27 cellular contexts compared by ENCODE assay signal in the genomic region with DNA sequence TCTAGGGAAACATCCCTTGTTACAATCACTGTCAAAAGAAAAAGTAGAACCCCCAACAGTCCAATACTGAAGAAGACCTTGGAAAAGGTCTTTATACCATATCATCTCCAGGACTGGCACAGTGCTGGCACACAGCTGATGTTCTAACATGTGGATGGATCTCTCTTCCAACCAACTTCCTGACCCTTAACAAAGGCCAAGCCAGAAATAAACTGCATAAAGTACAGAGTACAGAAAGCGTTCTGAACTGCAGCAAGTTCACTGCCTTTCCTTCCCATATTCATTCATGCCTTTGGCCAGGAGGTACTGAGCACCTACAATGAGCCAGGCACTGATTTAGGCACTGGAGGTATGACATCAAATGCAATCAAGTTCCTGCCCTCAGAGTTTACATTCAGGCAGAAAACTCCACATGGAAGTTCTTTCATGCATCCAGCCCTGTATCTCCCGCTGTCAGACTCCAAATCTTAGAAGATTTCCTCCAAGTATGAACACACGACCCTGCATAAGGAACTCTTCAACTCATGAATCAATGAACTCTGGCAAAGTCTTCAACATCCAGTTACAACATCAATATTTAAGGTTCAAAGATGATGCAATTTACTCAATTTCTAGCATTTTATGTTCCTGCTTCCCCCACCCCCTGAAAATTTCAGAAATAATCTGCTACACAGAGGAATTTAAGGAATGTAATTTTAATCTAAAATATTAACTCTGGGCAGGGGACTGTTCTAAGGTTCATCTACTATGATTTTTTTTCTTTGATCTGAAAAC. TPM values are rescaled to one million over a fixed set of nuclear protein-coding genes. Genes with fewer than 3 reads are reported as not detected.
DNase-seq lines count a peak whose midpoint lies in the region; ATAC-seq and TF ChIP-seq lines count a peak whose summit lies in the region.
"Had no signal": no experiment of that assay in that cellular context is flagged by ENCODE, and none has a peak within 500 bp of the region (broad histone marks: within the 10 kb centered on the region; RNA-seq: fewer than 3 reads in every experiment).

No MANE protein-coding gene starts in this region.

- H3K9ac ChIP-seq in adipocyte (ENCODE audit: low read length) (no peak overlapping the region), liver (ENCODE audit: low read depth in 1 of 2, low read length in 2 of 2) (no peak overlapping the region), skeletal muscle tissue (ENCODE audit: low read depth in 1 of 3, low read length in 3 of 3) (peak overlapping the region in 1 of 3 donors; percentile 63)
- H3K9ac ChIP-seq: BLaER1 treated with 17β-estradiol and CSF1 and Interleukin-3, amounts not matched to agents 10 nM and 100 nM; GM23248 had no signal

- peak; percentile 25 to 38 for TF ChIP-seq RAD21 in liver (IDR thresholded peaks at IDR 0.05)

- H3K9me3 ChIP-seq in adipocyte (ENCODE audit: control insufficient read depth, low read length) = no peaks in the 10 kb centered on the region
- H3K9me3 ChIP-seq in liver (ENCODE audit: control insufficient read depth in 4 of 4, low read length in 3 of 4) = no peaks in the 10 kb centered on the region
- no peaks in the 10 kb centered on the region for H3K9me3 ChIP-seq in skeletal muscle tissue (ENCODE audit: control insufficient read depth in 3 of 3, low read length in 3 of 3)

- H3K4me3 ChIP-seq in adipocyte (ENCODE audit: low read length) = peak overlapping the region; percentile 2
- no peak overlapping the region for H3K4me3 ChIP-seq in fibroblast of the aortic adventitia (ENCODE audit: low read depth, low read length)
- no peak overlapping the region for H3K4me3 ChIP-seq in liver (ENCODE audit: low read depth in 1 of 3, low read length in 3 of 3)
- peak overlapping the region in 2 of 3 donors; percentile 13 to 26 for H3K4me3 ChIP-seq in skeletal muscle tissue (ENCODE audit: low read length in 3 of 3)
- H3K4me3 ChIP-seq: BLaER1 treated with 17β-estradiol and CSF1 and Interleukin-3, amounts not matched to agents 10 nM and 100 nM; GM23248 had no signal

- H3K36me3 ChIP-seq in adipocyte (ENCODE audit: control insufficient read depth, insufficient read depth, low read length, severe bottlenecking) (no peaks in the 10 kb centered on the region), liver (ENCODE audit: control insufficient read depth in 4 of 4, insufficient read depth in 3 of 4, low read depth in 1 of 4, low read length in 3 of 4) (peaks cover 0 to 3% (median 0%) of the 10 kb centered on the region in 4 donors), skeletal muscle tissue (ENCODE audit: control insufficient read depth in 3 of 3, insufficient read depth in 3 of 3, low read length in 3 of 3) (no peaks in the 10 kb centered on the region)
- H3K36me3 ChIP-seq: brain microvascular endothelial cell had no signal

- H3K27me3 ChIP-seq in adipocyte (replicated peaks; ENCODE audit: control insufficient read depth, insufficient read depth, low read length) (no peaks in the 10 kb centered on the region), liver (ENCODE audit: control insufficient read depth in 4 of 4, insufficient read depth in 4 of 4, low read length in 3 of 4) (no peaks in the 10 kb centered on the region), skeletal muscle tissue (ENCODE audit: control insufficient read depth in 3 of 3, insufficient read depth in 3 of 3, low read length in 3 of 3) (no peaks in the 10 kb centered on the region)
- H3K27me3 ChIP-seq: BLaER1 treated with 17β-estradiol and CSF1 and Interleukin-3, amounts not matched to agents 10 nM and 100 nM; brain microvascular endothelial cell had no signal

- H3K4me1 ChIP-seq in adipocyte (ENCODE audit: control insufficient read depth, insufficient read depth, low read length) = peaks cover 56% of the 10 kb centered on the region
- peaks cover 18 to 72% (median 60%) of the 10 kb centered on the region in 4 donors for H3K4me1 ChIP-seq in liver (ENCODE audit: control insufficient read depth in 4 of 4, insufficient read depth in 4 of 4, low read length in 3 of 4)
- peaks cover 58 to 65% (median 58%) of the 10 kb centered on the region in 3 donors for H3K4me1 ChIP-seq in skeletal muscle tissue (ENCODE audit: control insufficient read depth in 3 of 3, insufficient read depth in 3 of 3, low read length in 3 of 3)

- ATAC-seq in HG02981 (IDR thresholded peaks at IDR 0.05; ENCODE audit: unreplicated experiment) = no peak
- no peak for ATAC-seq in GM21576 (IDR thresholded peaks at IDR 0.05; ENCODE audit: unreplicated experiment)
- ATAC-seq in HG03159 (IDR thresholded peaks at IDR 0.05; ENCODE audit: unreplicated experiment) = no peak
- ATAC-seq in GM21367 (IDR thresholded peaks at IDR 0.05; ENCODE audit: unreplicated experiment) = no peak
- ATAC-seq: activated naive CD8-positive, alpha-beta T cell treated with anti-CD3 and anti-CD28 coated beads, Interleukin-2, amount 50 U/mL, for 24 hours; PC-3; stimulated activated memory B cell treated with anti-CD40 and anti-IgM and Interleukin-4, amounts not matched to agents 10 μg/mL and 1 μg/mL and 100 μg/mL, for 72 hours had no signal

- 35% methylated on average over 3 of the region's 3 CpGs for WGBS in liver

- TF ChIP-seq CTCF in fibroblast of the aortic adventitia (IDR thresholded peaks at IDR 0.05; ENCODE audit: insufficient read depth, low read length) = no peak
- TF ChIP-seq CTCF in liver (IDR thresholded peaks at IDR 0.05; ENCODE audit: low read depth, low read length, missing input control) = no peak

- peak; percentile 32 for DNase-seq in adipocyte (ENCODE audit: low read depth)
- DNase-seq in fibroblast of the aortic adventitia (ENCODE audit: low read depth) = peak; percentile 54
- DNase-seq: activated CD4-positive, alpha-beta T cell treated with anti-CD3 and anti-CD28 coated beads, Interleukin-2, amount 10 ng/mL, durations not matched to agents 24 days and 14 days; activated gamma-delta T cell treated with Interleukin-2 at 50 U/mL for 16 hours; activated naive CD8-positive, alpha-beta T cell treated with anti-CD3 and anti-CD28 coated beads, Interleukin-2, amount 50 U/mL, for 24 hours; activated T-cell treated with anti-CD3 and anti-CD28 coated beads, Interleukin-2, amount 50 U/mL, for 24 hours; brain microvascular endothelial cell; HFFc6; naive B cell; NCI-H1092 treated with DMSO at 0.1 percent for 48 hours; NCI-H187 treated with DMSO at 0.1 percent for 48 hours; NCI-H526; NK-92 treated with Interleukin-12 subunit alpha and Interleukin-12 subunit beta, amount 100 ng/mL, for 24 hours; PC-3; SHP77; stimulated activated CD4-positive, alpha-beta T cell treated with anti-CD3 and anti-CD28 coated beads, Interleukin-4, amount 100 ng/mL, for 4 hours; substantia nigra had no signal

- peak overlapping the region; percentile 23 to 61 for H3K27ac ChIP-seq in liver (ENCODE audit: low read depth in 1 of 2, low read length in 2 of 2)
- peak overlapping the region; percentile 70 for H3K27ac ChIP-seq in skeletal muscle tissue (ENCODE audit: low read depth, low read length)
- H3K27ac ChIP-seq: BLaER1 treated with 17β-estradiol and CSF1 and Interleukin-3, amounts not matched to agents 10 nM and 100 nM; brain microvascular endothelial cell; GM23248; VCaP had no signal

TF ChIP-seq in liver, 16 proteins besides CTCF, POLR2A, EP300 and RAD21 (continues in another document):
- TF ChIP-seq, protein P1, sequence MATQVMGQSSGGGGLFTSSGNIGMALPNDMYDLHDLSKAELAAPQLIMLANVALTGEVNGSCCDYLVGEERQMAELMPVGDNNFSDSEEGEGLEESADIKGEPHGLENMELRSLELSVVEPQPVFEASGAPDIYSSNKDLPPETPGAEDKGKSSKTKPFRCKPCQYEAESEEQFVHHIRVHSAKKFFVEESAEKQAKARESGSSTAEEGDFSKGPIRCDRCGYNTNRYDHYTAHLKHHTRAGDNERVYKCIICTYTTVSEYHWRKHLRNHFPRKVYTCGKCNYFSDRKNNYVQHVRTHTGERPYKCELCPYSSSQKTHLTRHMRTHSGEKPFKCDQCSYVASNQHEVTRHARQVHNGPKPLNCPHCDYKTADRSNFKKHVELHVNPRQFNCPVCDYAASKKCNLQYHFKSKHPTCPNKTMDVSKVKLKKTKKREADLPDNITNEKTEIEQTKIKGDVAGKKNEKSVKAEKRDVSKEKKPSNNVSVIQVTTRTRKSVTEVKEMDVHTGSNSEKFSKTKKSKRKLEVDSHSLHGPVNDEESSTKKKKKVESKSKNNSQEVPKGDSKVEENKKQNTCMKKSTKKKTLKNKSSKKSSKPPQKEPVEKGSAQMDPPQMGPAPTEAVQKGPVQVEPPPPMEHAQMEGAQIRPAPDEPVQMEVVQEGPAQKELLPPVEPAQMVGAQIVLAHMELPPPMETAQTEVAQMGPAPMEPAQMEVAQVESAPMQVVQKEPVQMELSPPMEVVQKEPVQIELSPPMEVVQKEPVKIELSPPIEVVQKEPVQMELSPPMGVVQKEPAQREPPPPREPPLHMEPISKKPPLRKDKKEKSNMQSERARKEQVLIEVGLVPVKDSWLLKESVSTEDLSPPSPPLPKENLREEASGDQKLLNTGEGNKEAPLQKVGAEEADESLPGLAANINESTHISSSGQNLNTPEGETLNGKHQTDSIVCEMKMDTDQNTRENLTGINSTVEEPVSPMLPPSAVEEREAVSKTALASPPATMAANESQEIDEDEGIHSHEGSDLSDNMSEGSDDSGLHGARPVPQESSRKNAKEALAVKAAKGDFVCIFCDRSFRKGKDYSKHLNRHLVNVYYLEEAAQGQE (IDR thresholded peaks at IDR 0.05) = peak; percentile 18
- no peak for TF ChIP-seq FOXA1 (IDR thresholded peaks at IDR 0.05)
- TF ChIP-seq GABPA (IDR thresholded peaks at IDR 0.05 in 1 of 2, conservative IDR thresholded peaks at IDR 0.05 in 1 of 2) = no peak
- no peak for TF ChIP-seq TAF1 (conservative IDR thresholded peaks at IDR 0.05)
- TF ChIP-seq, protein P2, sequence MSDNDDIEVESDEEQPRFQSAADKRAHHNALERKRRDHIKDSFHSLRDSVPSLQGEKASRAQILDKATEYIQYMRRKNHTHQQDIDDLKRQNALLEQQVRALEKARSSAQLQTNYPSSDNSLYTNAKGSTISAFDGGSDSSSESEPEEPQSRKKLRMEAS (IDR thresholded peaks at IDR 0.05) = peak; percentile 72

RNA-seq across cellular contexts. Expression of a gene that starts 33.8 kb away (rescaled TPM):
- total RNA-seq in fibroblast of the aortic adventitia (ENCODE audit: low replicate concordance) = 16.2 and 32.9 TPM in 2 replicates
- total RNA-seq in liver = 10 to 100 TPM in 1 of 2 donors, 1 to 10 TPM in 1; 9.3 to 20.4 TPM
- polyA plus RNA-seq in liver = 1 to 10 TPM; 6.2 to 7.7 TPM
- 18.8 TPM for total RNA-seq in skeletal muscle tissue

Comparison
In these comparisons a context has a peak if more than half of its experiments do, and no peak if none do; other contexts are left out.
1. H3K4me3 ChIP-seq: peak in adipocyte (single experiment) and skeletal muscle tissue (2 of 3); none in fibroblast of the aortic adventitia (single experiment) and liver (0 of 3).